ENCODE assay signal across 15 cellular contexts in genomic region chr5:64775288-64775687, GRCh38. TPM values are rescaled to one million over a fixed set of nuclear protein-coding genes. Genes with fewer than 3 reads are reported as not detected.
DNase-seq lines count a peak whose midpoint lies in the region; ATAC-seq and TF ChIP-seq lines count a peak whose summit lies in the region.
"Had no signal": no experiment of that assay in that cellular context is flagged by ENCODE, and none has a peak within 500 bp of the region (broad histone marks: within the 10 kb centered on the region; RNA-seq: fewer than 3 reads in every experiment).

No MANE protein-coding gene starts in this region.

- H3F3A ChIP-seq in smooth muscle cell (ENCODE audit: low read depth), result no peaks in the 10 kb centered on the region

- intact Hi-C loops in spleen (cut with DNase I; ENCODE audit: low total_unique reads), result no loop called here

- DNase-seq in MV-4-11 (lab: John Stamatoyannopoulos, UW) (peak; percentile 93), SKM-1 (lab: John Stamatoyannopoulos, UW; ENCODE audit: unreplicated experiment) (peak; percentile 91), spleen (no peak), smooth muscle cell (lab: John Stamatoyannopoulos, UW; ENCODE audit: unreplicated experiment) (no peak)
- DNase-seq: EL, NCI-H2029, NCI-H2171 treated with DMSO at 0.1 percent for 48 hours, NCI-H82, OCI-M1, RPMI8226 had no signal

- H3K36me3 ChIP-seq in HEK293 (ENCODE audit: control insufficient read depth in 2 of 2, insufficient read depth in 1 of 2, low read length in 2 of 2), result peaks cover 13 to 16% of the 10 kb centered on the region in 2 experiments; a peak in 1 of 3 replicates
- H3K36me3 ChIP-seq in spleen, result peaks cover 0 to 39% (median 6%) of the 10 kb centered on the region in 6 donors
- H3K36me3 ChIP-seq in smooth muscle cell (ENCODE audit: low read depth), result peaks cover 5% of the 10 kb centered on the region

- H3K27ac Mint-ChIP-seq in stimulated activated memory B cell treated with anti-CD40 and anti-IgM and Interleukin-4, amounts not matched to agents 10 μg/mL and 1 μg/mL and 100 μg/mL, for 72 hours, result peak overlapping the region; percentile 16

- H3K4me3 Mint-ChIP-seq in stimulated activated memory B cell treated with anti-CD40 and anti-IgM and Interleukin-4, amounts not matched to agents 10 μg/mL and 1 μg/mL and 100 μg/mL, for 72 hours, result no peak overlapping the region

- H3K36me3 Mint-ChIP-seq in stimulated activated memory B cell treated with anti-CD40 and anti-IgM and Interleukin-4, amounts not matched to agents 10 μg/mL and 1 μg/mL and 100 μg/mL, for 72 hours, result peaks cover 32% of the 10 kb centered on the region

- H3K4me3 ChIP-seq in HEK293 (ENCODE audit: low read depth, low read length) (no peak overlapping the region), spleen (no peak overlapping the region), smooth muscle cell (no peak overlapping the region)
- H3K4me3 ChIP-seq: BLaER1, HAP-1 had no signal

- ATAC-seq in stimulated activated memory B cell treated with anti-CD40 and anti-IgM and Interleukin-4, amounts not matched to agents 10 μg/mL and 1 μg/mL and 100 μg/mL, for 72 hours, result no peak
- no peak for ATAC-seq in HG03139 (IDR thresholded peaks at IDR 0.05; ENCODE audit: unreplicated experiment)

- no peak for TF ChIP-seq POLR2A in spleen (IDR thresholded peaks at IDR 0.05)

- 34 to 81% (median 66%) methylated on average over 1 of the region's 1 CpG for WGBS in spleen, 5 donors
- 100% methylated on average over 1 of the region's 1 CpG for WGBS in smooth muscle cell (ENCODE audit: low lambda C conversion rate)

- H2AFZ ChIP-seq in smooth muscle cell (ENCODE audit: low read depth), result no peak overlapping the region

- CTCF ChIA-PET in HEK293 (lab: Yijun Ruan, JAX), result interaction anchor here (0.6 to 2.6 kb wide), 4 partner anchors 9 to 152 kb away, joined by 3 to 12 read pairs (median 6); no protein-coding TSS in a partner anchor

- H3K4me1 ChIP-seq in HEK293 (ENCODE audit: control insufficient read depth, insufficient read depth, low read length) (no peaks in the 10 kb centered on the region), spleen (peaks cover 4 to 57% (median 14%) of the 10 kb centered on the region in 6 donors), smooth muscle cell (ENCODE audit: low read depth) (no peaks in the 10 kb centered on the region)

- H3K4me1 Mint-ChIP-seq in stimulated activated memory B cell treated with anti-CD40 and anti-IgM and Interleukin-4, amounts not matched to agents 10 μg/mL and 1 μg/mL and 100 μg/mL, for 72 hours, result peaks cover 29% of the 10 kb centered on the region

- peaks cover 33% of the 10 kb centered on the region for H3K79me2 ChIP-seq in smooth muscle cell (ENCODE audit: low read depth)

- no peaks in the 10 kb centered on the region for H3K9me3 Mint-ChIP-seq in stimulated activated memory B cell treated with anti-CD40 and anti-IgM and Interleukin-4, amounts not matched to agents 10 μg/mL and 1 μg/mL and 100 μg/mL, for 72 hours

- H3K9ac ChIP-seq in smooth muscle cell (ENCODE audit: low read depth), result no peak overlapping the region
- H3K9ac ChIP-seq: BLaER1 had no signal

- H4K20me1 ChIP-seq in smooth muscle cell (ENCODE audit: low read depth), result peaks cover 4% of the 10 kb centered on the region

- TF ChIP-seq CTCF in HEK293 (tag by site-specific recombination; IDR thresholded peaks at IDR 0.05), result no peak
- TF ChIP-seq CTCF in spleen (IDR thresholded peaks at IDR 0.05 in 8 of 11, conservative IDR thresholded peaks at IDR 0.05 in 3 of 11), result no peak
- no peak for TF ChIP-seq CTCF in smooth muscle cell (IDR thresholded peaks at IDR 0.05; ENCODE audit: borderline replicate concordance, insufficient read depth, poor library complexity, severe bottlenecking)

- H3K9me3 ChIP-seq in HEK293 (ENCODE audit: control insufficient read depth, insufficient read depth, low read depth, low read length), result no peaks in the 10 kb centered on the region
- no peaks in the 10 kb centered on the region for H3K9me3 ChIP-seq in spleen
- no peaks in the 10 kb centered on the region for H3K9me3 ChIP-seq in smooth muscle cell (replicated peaks; ENCODE audit: low read depth)
- H3K9me3 ChIP-seq: BLaER1, HAP-1 had no signal

- H3K27me3 ChIP-seq in spleen (replicated peaks in 1 of 7) (no peaks in the 10 kb centered on the region), smooth muscle cell (ENCODE audit: low read depth) (no peaks in the 10 kb centered on the region)
- H3K27me3 ChIP-seq: BLaER1 had no signal

- H3K27me3 Mint-ChIP-seq in stimulated activated memory B cell treated with anti-CD40 and anti-IgM and Interleukin-4, amounts not matched to agents 10 μg/mL and 1 μg/mL and 100 μg/mL, for 72 hours, result no peaks in the 10 kb centered on the region

- H3K27ac ChIP-seq in HEK293 (ENCODE audit: extremely low read depth, low read depth, low read length) (no peak overlapping the region), spleen (peak overlapping the region in 2 of 8 donors; percentile 1 to 22), smooth muscle cell (ENCODE audit: low read depth) (no peak overlapping the region)
- H3K27ac ChIP-seq: BLaER1 had no signal

- H3K4me2 ChIP-seq in smooth muscle cell, result no peak overlapping the region
- H3K4me2 ChIP-seq: BLaER1 had no signal

- POLR2A ChIA-PET in HEK293 (lab: Yijun Ruan, JAX), result no interaction called here

TF ChIP-seq in HEK293, 187 proteins besides CTCF, POLR2A, EP300 and RAD21:
- TF ChIP-seq ZNF223 (tag by site-specific recombination; IDR thresholded peaks at IDR 0.05) (no peak), ZNF792 (tag by site-specific recombination; IDR thresholded peaks at IDR 0.05) (no peak), PRDM1 (tag by site-specific recombination; IDR thresholded peaks at IDR 0.05) (peak; percentile 44; the same call in 1 of the 2 replicates)

RNA-seq across cellular contexts. Expression of gene CWC27, which starts 6.6 kb away (rescaled TPM):
- total RNA-seq in spleen (10 to 100 TPM; 11.1 to 22.1 (median 16.5) TPM), smooth muscle cell (32.8 and 34.6 TPM in 2 replicates)
- polyA plus RNA-seq in spleen (10 to 100 TPM; 11.8 to 17.9 (median 14.9) TPM), smooth muscle cell (40.8 and 42.2 TPM in 2 replicates)

RNA-seq across cellular contexts. Expression of gene SREK1IP1, which starts 6.8 kb away (rescaled TPM):
- total RNA-seq in spleen (10 to 100 TPM; 10.8 to 18.7 (median 16.4) TPM), smooth muscle cell (21.7 and 37.6 TPM in 2 replicates)
- polyA plus RNA-seq in spleen (10 to 100 TPM; 10.5 to 27.3 (median 17.0) TPM), smooth muscle cell (36.5 and 36.6 TPM in 2 replicates)

Comparison
In these comparisons a context has a peak if more than half of its experiments do, and no peak if none do; other contexts are left out.
1. DNase-seq: peak in MV-4-11 (single experiment) and SKM-1 (single experiment); none in spleen (single experiment) and smooth muscle cell (single experiment).